1 cellular context compared by ENCODE assay signal in the genomic region with DNA sequence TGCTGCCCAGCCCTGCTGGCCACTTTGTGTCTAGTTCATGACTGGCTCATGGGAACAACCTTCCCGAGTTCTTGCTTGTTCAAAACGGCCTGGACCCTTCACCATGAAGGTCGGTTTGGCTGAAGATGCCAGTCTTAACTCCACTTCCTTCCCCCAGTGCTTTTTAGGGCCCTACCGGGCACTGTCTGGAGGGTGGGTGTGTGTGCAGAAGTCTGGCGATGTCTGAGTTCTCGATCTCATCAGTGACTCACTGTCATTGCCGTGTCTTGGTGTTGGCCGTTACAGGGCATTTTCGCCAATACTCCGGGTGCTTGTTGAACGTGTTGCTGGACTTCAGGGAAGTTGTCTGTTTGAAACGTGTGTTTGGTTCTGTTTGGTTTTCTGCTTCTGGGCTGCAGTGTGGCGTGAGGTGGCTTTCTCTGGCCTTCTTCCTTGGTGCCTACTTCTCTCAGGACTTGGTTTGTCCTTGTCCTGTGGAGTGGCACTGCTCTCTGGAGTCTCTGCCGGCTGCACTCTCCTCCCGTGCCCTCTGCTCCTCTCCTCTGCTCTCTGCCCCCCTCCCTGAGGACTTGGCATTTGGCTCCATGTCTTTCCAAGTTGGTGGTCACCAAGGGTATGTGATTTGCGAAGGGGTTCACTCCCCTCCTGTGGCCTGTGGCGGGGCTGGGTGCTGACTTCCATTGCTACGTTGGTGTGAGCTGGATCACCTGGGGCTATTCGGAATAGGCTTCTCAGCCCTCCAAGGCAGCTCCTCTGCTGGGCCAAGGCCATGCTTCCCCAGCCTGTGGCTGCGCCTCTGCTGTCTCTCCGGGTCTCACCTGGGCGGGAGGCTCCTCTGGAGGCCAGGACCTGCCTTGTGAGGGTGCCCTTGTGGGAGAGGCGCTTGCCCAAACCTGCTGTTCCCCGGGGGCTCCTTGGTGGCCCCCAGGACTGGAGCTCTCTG.
TF ChIP-seq lines count a peak whose summit lies in the region.

No MANE protein-coding gene starts in this region.

TF ChIP-seq in GM23338, 12 proteins besides CTCF, POLR2A, EP300 and RAD21 (continued from another document):
- TF ChIP-seq, protein P1, sequence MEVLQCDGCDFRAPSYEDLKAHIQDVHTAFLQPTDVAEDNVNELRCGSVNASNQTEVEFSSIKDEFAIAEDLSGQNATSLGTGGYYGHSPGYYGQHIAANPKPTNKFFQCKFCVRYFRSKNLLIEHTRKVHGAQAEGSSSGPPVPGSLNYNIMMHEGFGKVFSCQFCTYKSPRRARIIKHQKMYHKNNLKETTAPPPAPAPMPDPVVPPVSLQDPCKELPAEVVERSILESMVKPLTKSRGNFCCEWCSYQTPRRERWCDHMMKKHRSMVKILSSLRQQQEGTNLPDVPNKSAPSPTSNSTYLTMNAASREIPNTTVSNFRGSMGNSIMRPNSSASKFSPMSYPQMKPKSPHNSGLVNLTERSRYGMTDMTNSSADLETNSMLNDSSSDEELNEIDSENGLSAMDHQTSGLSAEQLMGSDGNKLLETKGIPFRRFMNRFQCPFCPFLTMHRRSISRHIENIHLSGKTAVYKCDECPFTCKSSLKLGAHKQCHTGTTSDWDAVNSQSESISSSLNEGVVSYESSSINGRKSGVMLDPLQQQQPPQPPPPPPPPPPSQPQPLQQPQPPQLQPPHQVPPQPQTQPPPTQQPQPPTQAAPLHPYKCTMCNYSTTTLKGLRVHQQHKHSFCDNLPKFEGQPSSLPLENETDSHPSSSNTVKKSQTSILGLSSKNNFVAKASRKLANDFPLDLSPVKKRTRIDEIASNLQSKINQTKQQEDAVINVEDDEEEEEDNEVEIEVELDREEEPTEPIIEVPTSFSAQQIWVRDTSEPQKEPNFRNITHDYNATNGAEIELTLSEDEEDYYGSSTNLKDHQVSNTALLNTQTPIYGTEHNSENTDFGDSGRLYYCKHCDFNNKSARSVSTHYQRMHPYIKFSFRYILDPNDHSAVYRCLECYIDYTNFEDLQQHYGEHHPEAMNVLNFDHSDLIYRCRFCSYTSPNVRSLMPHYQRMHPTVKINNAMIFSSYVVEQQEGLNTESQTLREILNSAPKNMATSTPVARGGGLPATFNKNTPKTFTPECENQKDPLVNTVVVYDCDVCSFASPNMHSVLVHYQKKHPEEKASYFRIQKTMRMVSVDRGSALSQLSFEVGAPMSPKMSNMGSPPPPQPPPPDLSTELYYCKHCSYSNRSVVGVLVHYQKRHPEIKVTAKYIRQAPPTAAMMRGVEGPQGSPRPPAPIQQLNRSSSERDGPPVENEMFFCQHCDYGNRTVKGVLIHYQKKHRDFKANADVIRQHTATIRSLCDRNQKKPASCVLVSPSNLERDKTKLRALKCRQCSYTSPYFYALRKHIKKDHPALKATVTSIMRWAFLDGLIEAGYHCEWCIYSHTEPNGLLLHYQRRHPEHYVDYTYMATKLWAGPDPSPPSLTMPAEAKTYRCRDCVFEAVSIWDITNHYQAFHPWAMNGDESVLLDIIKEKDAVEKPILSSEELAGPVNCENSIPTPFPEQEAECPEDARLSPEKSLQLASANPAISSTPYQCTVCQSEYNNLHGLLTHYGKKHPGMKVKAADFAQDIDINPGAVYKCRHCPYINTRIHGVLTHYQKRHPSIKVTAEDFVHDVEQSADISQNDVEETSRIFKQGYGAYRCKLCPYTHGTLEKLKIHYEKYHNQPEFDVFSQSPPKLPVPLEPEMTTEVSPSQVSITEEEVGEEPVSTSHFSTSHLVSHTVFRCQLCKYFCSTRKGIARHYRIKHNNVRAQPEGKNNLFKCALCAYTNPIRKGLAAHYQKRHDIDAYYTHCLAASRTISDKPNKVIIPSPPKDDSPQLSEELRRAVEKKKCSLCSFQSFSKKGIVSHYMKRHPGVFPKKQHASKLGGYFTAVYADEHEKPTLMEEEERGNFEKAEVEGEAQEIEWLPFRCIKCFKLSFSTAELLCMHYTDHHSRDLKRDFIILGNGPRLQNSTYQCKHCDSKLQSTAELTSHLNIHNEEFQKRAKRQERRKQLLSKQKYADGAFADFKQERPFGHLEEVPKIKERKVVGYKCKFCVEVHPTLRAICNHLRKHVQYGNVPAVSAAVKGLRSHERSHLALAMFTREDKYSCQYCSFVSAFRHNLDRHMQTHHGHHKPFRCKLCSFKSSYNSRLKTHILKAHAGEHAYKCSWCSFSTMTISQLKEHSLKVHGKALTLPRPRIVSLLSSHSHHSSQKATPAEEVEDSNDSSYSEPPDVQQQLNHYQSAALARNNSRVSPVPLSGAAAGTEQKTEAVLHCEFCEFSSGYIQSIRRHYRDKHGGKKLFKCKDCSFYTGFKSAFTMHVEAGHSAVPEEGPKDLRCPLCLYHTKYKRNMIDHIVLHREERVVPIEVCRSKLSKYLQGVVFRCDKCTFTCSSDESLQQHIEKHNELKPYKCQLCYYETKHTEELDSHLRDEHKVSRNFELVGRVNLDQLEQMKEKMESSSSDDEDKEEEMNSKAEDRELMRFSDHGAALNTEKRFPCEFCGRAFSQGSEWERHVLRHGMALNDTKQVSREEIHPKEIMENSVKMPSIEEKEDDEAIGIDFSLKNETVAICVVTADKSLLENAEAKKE (CRISPR knock-in tag; IDR thresholded peaks at IDR 0.05): no peak
- TF ChIP-seq POLR2AphosphoS5 (IDR thresholded peaks at IDR 0.05; ENCODE audit: low read depth): no peak
- no peak for TF ChIP-seq ZNF114 (CRISPR knock-in tag; IDR thresholded peaks at IDR 0.05)
- no peak for TF ChIP-seq JUNB (IDR thresholded peaks at IDR 0.05; ENCODE audit: unreplicated experiment)
